Comparison of ENCODE assay signal across 8 cellular contexts in the genomic region with DNA sequence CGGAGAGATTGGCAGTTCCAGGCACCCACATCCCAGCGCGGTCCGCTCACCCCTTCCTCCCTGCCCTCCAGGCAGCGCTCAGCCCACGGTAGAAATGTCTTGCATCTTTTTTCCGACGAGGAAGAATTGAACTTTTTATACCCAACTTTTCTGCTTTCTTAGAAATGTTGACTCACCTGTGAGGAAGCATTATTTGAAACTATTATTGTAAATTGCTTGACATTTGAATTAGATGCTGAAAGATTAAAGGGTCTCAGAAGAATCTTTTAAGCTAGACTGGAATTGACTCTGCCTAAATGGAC. TPM values are rescaled to one million over a fixed set of nuclear protein-coding genes. Genes with fewer than 3 reads are reported as not detected.
A peak's percentile ranks its signal among the peaks of the same experiment; 100 is the strongest.
DNase-seq lines count a peak whose midpoint lies in the region; ATAC-seq and TF ChIP-seq lines count a peak whose summit lies in the region.

No MANE protein-coding gene starts in this region.

- H3K36me3 ChIP-seq in adipocyte (ENCODE audit: control insufficient read depth, insufficient read depth, low read length, severe bottlenecking) (no peaks in the 10 kb centered on the region), left lung (no peaks in the 10 kb centered on the region), testis (ENCODE audit: low read depth, missing control alignments) (no peaks in the 10 kb centered on the region)

- H3K36me3 Mint-ChIP-seq in activated CD8-positive, alpha-beta memory T cell treated with anti-CD3 and anti-CD28 coated beads, Interleukin-2, amount 10 ng/mL, durations not matched to agents 7 days and 5 days = no peaks in the 10 kb centered on the region

- ATAC-seq in activated CD8-positive, alpha-beta memory T cell treated with anti-CD3 and anti-CD28 coated beads, Interleukin-2, amount 10 ng/mL, durations not matched to agents 7 days and 5 days = no peak
- ATAC-seq in left lung (no peak), GM19467 (IDR thresholded peaks at IDR 0.05; ENCODE audit: unreplicated experiment) (no peak)

- H3K27me3 Mint-ChIP-seq in activated CD8-positive, alpha-beta memory T cell treated with anti-CD3 and anti-CD28 coated beads, Interleukin-2, amount 10 ng/mL, durations not matched to agents 7 days and 5 days = peaks cover 54% of the 10 kb centered on the region

- peak overlapping the region; percentile 75 for H3K4me3 Mint-ChIP-seq in activated CD8-positive, alpha-beta memory T cell treated with anti-CD3 and anti-CD28 coated beads, Interleukin-2, amount 10 ng/mL, durations not matched to agents 7 days and 5 days

- H3K9me3 ChIP-seq in adipocyte (ENCODE audit: control insufficient read depth, low read length) = no peaks in the 10 kb centered on the region
- H3K9me3 ChIP-seq in left lung = no peaks in the 10 kb centered on the region
- H3K9me3 ChIP-seq in testis = no peaks in the 10 kb centered on the region

- no peak overlapping the region for H3K27ac Mint-ChIP-seq in activated CD8-positive, alpha-beta memory T cell treated with anti-CD3 and anti-CD28 coated beads, Interleukin-2, amount 10 ng/mL, durations not matched to agents 7 days and 5 days

- CTCF ChIA-PET in activated CD8-positive, alpha-beta memory T cell treated with anti-CD3 and anti-CD28 coated beads, Interleukin-2, amount 10 ng/mL, durations not matched to agents 7 days and 5 days (lab: Charles Lee) = no interaction called here

- H3K4me3 ChIP-seq in adipocyte (ENCODE audit: low read length) (peak overlapping the region; percentile 82), left lung (peak overlapping the region; percentile 86 to 90), testis (peak overlapping the region; percentile 75 to 80)

- H3K27ac ChIP-seq in left lung = peak overlapping the region; percentile 85 to 93
- peak overlapping the region; percentile 83 to 88 for H3K27ac ChIP-seq in testis

- H3K9ac ChIP-seq in adipocyte (ENCODE audit: low read length) = peak overlapping the region; percentile 77

- H3K4me1 Mint-ChIP-seq in activated CD8-positive, alpha-beta memory T cell treated with anti-CD3 and anti-CD28 coated beads, Interleukin-2, amount 10 ng/mL, durations not matched to agents 7 days and 5 days = peaks cover 14% of the 10 kb centered on the region

- no peak for TF ChIP-seq CTCF in left lung (IDR thresholded peaks at IDR 0.05)
- TF ChIP-seq CTCF in testis (IDR thresholded peaks at IDR 0.05) = peak in 1 of 3 experiments; percentile 4

- intact Hi-C loops in left lung (cut with DNase I) (loop anchor here in 1 of 2 donors (10.0 kb wide), 3 partner anchors 394 to 614 kb away; no protein-coding TSS in a partner anchor), testis (cut with DNase I; ENCODE audit: low total_unique reads) (loop anchor here (10.0 kb wide), 1 partner anchor 614 kb away; no protein-coding TSS in a partner anchor)

- TF ChIP-seq POLR2A in testis (IDR thresholded peaks at IDR 0.05) = no peak

- no peaks in the 10 kb centered on the region for H3K9me3 Mint-ChIP-seq in activated CD8-positive, alpha-beta memory T cell treated with anti-CD3 and anti-CD28 coated beads, Interleukin-2, amount 10 ng/mL, durations not matched to agents 7 days and 5 days (ENCODE audit: low read depth)

- no peaks in the 10 kb centered on the region for H3K27me3 ChIP-seq in adipocyte (replicated peaks; ENCODE audit: control insufficient read depth, insufficient read depth, low read length)
- H3K27me3 ChIP-seq in left lung = peaks cover 0 to 27% of the 10 kb centered on the region in 2 donors
- no peaks in the 10 kb centered on the region for H3K27me3 ChIP-seq in testis

- WGBS in testis, 2 donors = 4 to 8% methylated on average over 8 of the region's 8 CpGs

- DNase-seq in activated CD8-positive, alpha-beta memory T cell treated with anti-CD3 and anti-CD28 coated beads, Interleukin-2, amount 10 ng/mL, durations not matched to agents 7 days and 5 days = no peak
- no peak for DNase-seq in activated CD8-positive, alpha-beta memory T cell treated with anti-CD3 and anti-CD28 coated beads, Interleukin-2, amount 50 U/mL, for 4 hours
- DNase-seq in adipocyte (ENCODE audit: low read depth) (no peak), left lung (no peak), testis (no peak), retina (no peak)
- DNase-seq in effector CD8-positive, alpha-beta T cell (lab: John Stamatoyannopoulos, UW) = no peak

- H3K4me1 ChIP-seq in adipocyte (ENCODE audit: control insufficient read depth, insufficient read depth, low read length) (peaks cover 17% of the 10 kb centered on the region), left lung (peaks cover 8 to 54% of the 10 kb centered on the region in 2 donors), testis (peaks cover 4% of the 10 kb centered on the region)

RNA-seq across cellular contexts. Expression of a gene that starts 0.9 kb away (rescaled TPM):
- under 1 TPM; 0.41 to 0.91 TPM for total RNA-seq in activated CD8-positive, alpha-beta memory T cell treated with anti-CD3 and anti-CD28 coated beads, Interleukin-2, amount 10 ng/mL, durations not matched to agents 7 days and 5 days
- total RNA-seq in left lung (10 to 100 TPM; 19.4 to 28.8 TPM), testis (10 to 100 TPM; 36.1 to 43.4 TPM)
- 19.5 TPM for polyA plus RNA-seq in testis (ENCODE audit: insufficient read depth, low read depth, low replicate concordance)

Comparison
In these comparisons a context has a peak if more than half of its experiments do, and no peak if none do; other contexts are left out.
1. RNA of a gene that starts 0.9 kb away (total RNA-seq): 36.1 to 43.4 TPM in testis and 19.4 to 28.8 TPM in left lung; 0.41 to 0.91 TPM in activated CD8-positive, alpha-beta memory T cell treated with anti-CD3 and anti-CD28 coated beads, Interleukin-2, amount 10 ng/mL, durations not matched to agents 7 days and 5 days; every median in the first group is over 10 times any median in the second.
2. Peak in every context shown above with its lines, with median percentiles within 50 percentile points of each other: H3K4me3 ChIP-seq.